In the genomic region with DNA sequence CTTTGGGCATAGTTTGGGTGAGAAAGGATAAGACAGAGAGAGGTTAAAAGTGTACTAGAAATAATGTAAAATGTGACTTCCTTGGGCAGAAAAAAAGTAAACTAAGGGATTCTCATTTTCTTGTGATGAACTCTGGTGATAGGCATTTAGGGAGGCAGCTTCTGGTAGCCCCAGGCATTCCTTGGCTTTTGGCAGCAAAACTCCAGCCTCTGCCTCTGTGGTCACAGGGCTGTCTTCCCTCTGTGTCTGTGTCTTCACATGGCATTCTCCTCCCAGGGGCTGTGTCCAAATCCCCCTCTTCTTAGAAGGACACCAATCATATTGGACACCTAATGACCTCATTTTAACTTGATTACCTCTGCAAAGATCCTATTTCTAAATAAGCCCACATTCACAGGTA, we compare ENCODE assay signal across 17 cellular contexts. TPM values are rescaled to one million over a fixed set of nuclear protein-coding genes. Genes with fewer than 3 reads are reported as not detected.
"Had no signal": no experiment of that assay in that cellular context is flagged by ENCODE, and none has a peak within 500 bp of the region (broad histone marks: within the 10 kb centered on the region; RNA-seq: fewer than 3 reads in every experiment).

No MANE protein-coding gene starts in this region.

- H3K9me3 ChIP-seq: esophagus squamous epithelium, gastrocnemius medialis, uterus had no signal

- H3K36me3 ChIP-seq: esophagus squamous epithelium, gastrocnemius medialis, uterus had no signal

- ATAC-seq: activated naive CD4-positive, alpha-beta T cell treated with anti-CD3 and anti-CD28 coated beads, Interleukin-2, amount 50 U/mL, for 72 hours; activated T-cell treated with anti-CD3 and anti-CD28 coated beads, Interleukin-2, amount 50 U/mL, for 72 hours; gastrocnemius medialis; stimulated activated memory B cell treated with anti-CD40 and anti-IgM and Interleukin-4, amounts not matched to agents 10 μg/mL and 1 μg/mL and 100 μg/mL, for 72 hours had no signal

- H3K4me1 ChIP-seq: gastrocnemius medialis, uterus had no signal

- DNase-seq: activated CD4-positive, alpha-beta T cell treated with anti-CD3 and anti-CD28 coated beads, Interleukin-2, amount 10 ng/mL, durations not matched to agents 24 days and 14 days; activated CD4-positive, CD25-positive, alpha-beta regulatory T cell; activated CD8-positive, alpha-beta memory T cell treated with anti-CD3 and anti-CD28 coated beads, Interleukin-2, amount 50 U/mL, for 48 hours; activated gamma-delta T cell; activated T-cell treated with anti-CD3 and anti-CD28 coated beads, Interleukin-2, amount 50 U/mL, for 72 hours; amygdala; cortex of kidney; effector CD4-positive, alpha-beta T cell; esophagus squamous epithelium; gastrocnemius medialis; nucleus accumbens; stimulated activated CD4-positive, alpha-beta T cell treated with anti-CD3 and anti-CD28 coated beads, Interleukin-2, amount 100 ng/mL, for 48 hours; T-helper 2 cell; uterus had no signal

- FAIRE-seq: endothelial cell of umbilical vein had no signal

- H3K4me3 ChIP-seq: esophagus squamous epithelium, gastrocnemius medialis, uterus had no signal

- H3K27me3 ChIP-seq: gastrocnemius medialis, uterus had no signal

- H3K27ac ChIP-seq: esophagus squamous epithelium, gastrocnemius medialis, uterus had no signal

RNA-seq across cellular contexts. Expression of gene HS3ST3B1, which starts 54.7 kb away (rescaled TPM):
- total RNA-seq: endothelial cell of umbilical vein had no signal
- polyA plus RNA-seq: endothelial cell of umbilical vein had no signal
